ENCODE assay signal across 16 cellular contexts in the genomic region with DNA sequence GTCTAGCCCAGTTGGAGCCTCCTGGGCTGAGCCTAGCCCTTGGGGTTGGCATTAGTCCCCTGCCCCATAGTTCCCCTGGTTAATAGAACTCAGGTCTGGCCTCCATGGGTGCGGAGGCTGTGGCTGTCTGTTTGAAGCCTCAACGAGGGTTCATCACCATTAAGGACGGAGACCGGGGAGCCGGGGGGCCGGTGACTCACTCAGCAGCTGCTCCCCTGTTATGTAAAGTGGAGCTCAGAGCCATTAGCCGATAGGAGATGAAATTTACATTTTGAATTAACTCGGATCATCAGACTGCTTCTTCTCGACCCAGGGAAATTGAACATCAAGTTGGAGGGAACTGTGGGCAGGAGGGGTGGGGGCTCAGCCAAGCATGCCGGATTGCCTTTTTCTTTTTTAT. TPM values are rescaled to one million over a fixed set of nuclear protein-coding genes. Genes with fewer than 3 reads are reported as not detected.
DNase-seq lines count a peak whose midpoint lies in the region; ATAC-seq and TF ChIP-seq lines count a peak whose summit lies in the region.
"Had no signal": no experiment of that assay in that cellular context is flagged by ENCODE, and none has a peak within 500 bp of the region (broad histone marks: within the 10 kb centered on the region; RNA-seq: fewer than 3 reads in every experiment).

No MANE protein-coding gene starts in this region.

- H3K4me1 Mint-ChIP-seq in GM23338 (peaks cover 16% of the 10 kb centered on the region), endodermal cell (peaks cover 3% of the 10 kb centered on the region), nephron progenitor cell (peaks cover 56% of the 10 kb centered on the region)
- no peaks in the 10 kb centered on the region for H3K4me1 Mint-ChIP-seq in effector memory CD8-positive, alpha-beta T cell (ENCODE audit: low read depth in 2 of 2)

- 0 out of 2 replicates have a peak overlapping the region, but pooled peaks have one; percentile 40 for H3K4me2 ChIP-seq in GM23338

- no peaks in the 10 kb centered on the region for H3K79me2 ChIP-seq in GM23338 (replicated peaks; ENCODE audit: insufficient read depth)

- 62 to 73% methylated on average over 10 of the region's 10 CpGs for WGBS in endodermal cell (ENCODE audit: insufficient coverage in 1 of 2, insufficient read length in 1 of 2), 2 experiments

- no peak overlapping the region for H2AFZ ChIP-seq in GM23338

- TF ChIP-seq CTCF in GM23338 (conservative IDR thresholded peaks at IDR 0.05; ENCODE audit: low read depth in 2 of 2) (no peak), endodermal cell (conservative IDR thresholded peaks at IDR 0.05) (no peak), nephron progenitor cell (IDR thresholded peaks at IDR 0.05) (no peak)

- no peaks in the 10 kb centered on the region for H3K36me3 Mint-ChIP-seq in GM23338 (ENCODE audit: low read depth)
- H3K36me3 Mint-ChIP-seq in endodermal cell (ENCODE audit: low read depth) = no peaks in the 10 kb centered on the region
- H3K36me3 Mint-ChIP-seq in nephron progenitor cell (ENCODE audit: low read depth) = no peaks in the 10 kb centered on the region
- no peaks in the 10 kb centered on the region for H3K36me3 Mint-ChIP-seq in effector memory CD8-positive, alpha-beta T cell (ENCODE audit: insufficient read depth)

- H3K4me3 Mint-ChIP-seq in GM23338 = no peak overlapping the region
- no peak overlapping the region for H3K4me3 Mint-ChIP-seq in endodermal cell
- peak overlapping the region; percentile 14 for H3K4me3 Mint-ChIP-seq in nephron progenitor cell
- H3K4me3 Mint-ChIP-seq in effector memory CD8-positive, alpha-beta T cell = no peak overlapping the region

- H3F3A ChIP-seq in GM23338 (replicated peaks; ENCODE audit: low read depth) = no peaks in the 10 kb centered on the region

- H3K4me3 ChIP-seq in GM23338 (no peak overlapping the region), endodermal cell (ENCODE audit: low read length) (no peak overlapping the region)
- H3K4me3 ChIP-seq: SK-N-MC had no signal

- H4K20me1 ChIP-seq in GM23338 (replicated peaks; ENCODE audit: insufficient read depth) = no peaks in the 10 kb centered on the region

- ATAC-seq in GM23338 = peak; percentile 68
- ATAC-seq in effector memory CD8-positive, alpha-beta T cell (replicated peaks) = no peak
- ATAC-seq in GM18909 (IDR thresholded peaks at IDR 0.05; ENCODE audit: poor library complexity, unreplicated experiment) = no peak
- ATAC-seq: Panc1 had no signal

- H3K9me3 Mint-ChIP-seq in GM23338 (no peaks in the 10 kb centered on the region), endodermal cell (no peaks in the 10 kb centered on the region), nephron progenitor cell (no peaks in the 10 kb centered on the region)
- H3K9me3 Mint-ChIP-seq in effector memory CD8-positive, alpha-beta T cell = no peaks in the 10 kb centered on the region

- H3K9me3 ChIP-seq in endodermal cell (ENCODE audit: control insufficient read depth, low read length) = no peaks in the 10 kb centered on the region

- DNase-seq in GM23338 (ENCODE audit: low spot score) = peak; percentile 29
- peak; percentile 69 for DNase-seq in NCI-H146 (lab: John Stamatoyannopoulos, UW)
- peak; percentile 63 for DNase-seq in endodermal cell
- DNase-seq in nephron progenitor cell = no peak
- DNase-seq in GDM1 (lab: John Stamatoyannopoulos, UW) = no peak
- no peak for DNase-seq in effector memory CD8-positive, alpha-beta T cell
- DNase-seq in kidney glomerular epithelial cell (lab: John Stamatoyannopoulos, UW) = no peak
- DNase-seq: MV-4-11, NCI-H2081, NCI-H510A treated with DMSO at 0.1 percent for 48 hours had no signal

- peaks cover 2% of the 10 kb centered on the region for H3K27me3 Mint-ChIP-seq in GM23338 (ENCODE audit: insufficient read depth, low read depth, poor library complexity)
- H3K27me3 Mint-ChIP-seq in endodermal cell (ENCODE audit: insufficient read depth) = peaks cover 3% of the 10 kb centered on the region
- peaks cover 24% of the 10 kb centered on the region for H3K27me3 Mint-ChIP-seq in nephron progenitor cell (ENCODE audit: low read depth, poor library complexity)
- H3K27me3 Mint-ChIP-seq in effector memory CD8-positive, alpha-beta T cell = peaks cover 25 to 52% of the 10 kb centered on the region in 2 donors

- no peak overlapping the region for H3K27ac ChIP-seq in GM23338 (ENCODE audit: low read depth)
- H3K27ac ChIP-seq in endodermal cell (ENCODE audit: low read depth, low read length) = peak overlapping the region; percentile 26
- H3K27ac ChIP-seq: C4-2B, SK-N-MC had no signal

- peaks cover 6% of the 10 kb centered on the region for H3K4me1 ChIP-seq in GM23338 (ENCODE audit: insufficient read depth)
- no peaks in the 10 kb centered on the region for H3K4me1 ChIP-seq in endodermal cell (ENCODE audit: control insufficient read depth, insufficient read depth, low read length)

- H3K36me3 ChIP-seq in GM23338 (ENCODE audit: insufficient read depth) = no peaks in the 10 kb centered on the region
- no peaks in the 10 kb centered on the region for H3K36me3 ChIP-seq in endodermal cell (ENCODE audit: control insufficient read depth, insufficient read depth, low read length)

- H3K27me3 ChIP-seq in GM23338 (ENCODE audit: insufficient read depth) (no peaks in the 10 kb centered on the region), endodermal cell (ENCODE audit: control insufficient read depth, insufficient read depth, low read length, poor library complexity, severe bottlenecking) (no peaks in the 10 kb centered on the region)

- H3K9me2 ChIP-seq in GM23338 (ENCODE audit: insufficient read depth) = 0 out of 2 replicates have a peak, but pooled peaks cover 10% of the 10 kb centered on the region

- H3K9ac ChIP-seq in endodermal cell (ENCODE audit: extremely low read depth, low read length, poor library complexity, severe bottlenecking) = no peak overlapping the region

- H3K27ac Mint-ChIP-seq in GM23338 = no peak overlapping the region
- no peak overlapping the region for H3K27ac Mint-ChIP-seq in endodermal cell
- no peak overlapping the region for H3K27ac Mint-ChIP-seq in nephron progenitor cell
- H3K27ac Mint-ChIP-seq in effector memory CD8-positive, alpha-beta T cell = no peak overlapping the region

TF ChIP-seq in GM23338, 12 proteins besides CTCF, POLR2A, EP300 and RAD21 (continues in another document):
- no peak for TF ChIP-seq NANOG (IDR thresholded peaks at IDR 0.05; ENCODE audit: borderline replicate concordance)
- no peak for TF ChIP-seq JUNB (IDR thresholded peaks at IDR 0.05; ENCODE audit: unreplicated experiment)
- TF ChIP-seq STAT1 (IDR thresholded peaks at IDR 0.05; ENCODE audit: unreplicated experiment) = no peak

RNA-seq across cellular contexts. Expression of gene PCK1, which starts 12.3 kb away (rescaled TPM):
- not detected in 2 replicates for total RNA-seq in GM23338 (2014; rRNA removed; shearing (Covaris generic))
- not detected in 2 replicates for polyA plus RNA-seq in GM23338 (2016; fragmentation: Nextera tagmentation; extraction: Ambion mirVana)
- not detected for total RNA-seq in endodermal cell
- polyA plus RNA-seq in endodermal cell (2013, experiment 1 of 2) = 0.25 TPM
- polyA plus RNA-seq in endodermal cell (2013, experiment 2 of 2) = 0.70 TPM
- total RNA-seq: Daoy, HT1080 had no signal

RNA-seq across cellular contexts. Expression of gene ZBP1, which starts 47.0 kb away (rescaled TPM):
- not detected in 2 replicates for total RNA-seq in GM23338 (2014; rRNA removed; shearing (Covaris generic))
- not detected in 2 replicates for polyA plus RNA-seq in GM23338 (2016; fragmentation: Nextera tagmentation; extraction: Ambion mirVana)
- total RNA-seq in endodermal cell = not detected
- not detected for polyA plus RNA-seq in endodermal cell (2013, experiment 1 of 2)
- not detected for polyA plus RNA-seq in endodermal cell (2013, experiment 2 of 2)
- total RNA-seq: HT1080 had no signal

RNA-seq across cellular contexts. Expression of gene CTCFL, which starts 48.2 kb away (rescaled TPM):
- 1.4 and 2.1 TPM in 2 replicates for total RNA-seq in GM23338 (2014; rRNA removed; shearing (Covaris generic))
- polyA plus RNA-seq in GM23338 (2016; fragmentation: Nextera tagmentation; extraction: Ambion mirVana) = 0.55 and 0.80 TPM in 2 replicates
- total RNA-seq in endodermal cell = 1 to 10 TPM in 1 of 2 donors, under 1 TPM in 1; 0.33 to 1.4 TPM
- 0.28 TPM for polyA plus RNA-seq in endodermal cell (2013, experiment 1 of 2)
- 0.46 TPM for polyA plus RNA-seq in endodermal cell (2013, experiment 2 of 2)
- total RNA-seq: HT1080 had no signal

Comparison
In these comparisons a context has a peak if more than half of its experiments do, and no peak if none do; other contexts are left out.
1. DNase-seq: peak in GM23338 (single experiment), NCI-H146 (single experiment) and endodermal cell (single experiment); none in nephron progenitor cell (single experiment), GDM1 (single experiment), effector memory CD8-positive, alpha-beta T cell (0 of 3) and kidney glomerular epithelial cell (single experiment).